Comparison of ENCODE assay signal across 9 cellular contexts in the genomic region with DNA sequence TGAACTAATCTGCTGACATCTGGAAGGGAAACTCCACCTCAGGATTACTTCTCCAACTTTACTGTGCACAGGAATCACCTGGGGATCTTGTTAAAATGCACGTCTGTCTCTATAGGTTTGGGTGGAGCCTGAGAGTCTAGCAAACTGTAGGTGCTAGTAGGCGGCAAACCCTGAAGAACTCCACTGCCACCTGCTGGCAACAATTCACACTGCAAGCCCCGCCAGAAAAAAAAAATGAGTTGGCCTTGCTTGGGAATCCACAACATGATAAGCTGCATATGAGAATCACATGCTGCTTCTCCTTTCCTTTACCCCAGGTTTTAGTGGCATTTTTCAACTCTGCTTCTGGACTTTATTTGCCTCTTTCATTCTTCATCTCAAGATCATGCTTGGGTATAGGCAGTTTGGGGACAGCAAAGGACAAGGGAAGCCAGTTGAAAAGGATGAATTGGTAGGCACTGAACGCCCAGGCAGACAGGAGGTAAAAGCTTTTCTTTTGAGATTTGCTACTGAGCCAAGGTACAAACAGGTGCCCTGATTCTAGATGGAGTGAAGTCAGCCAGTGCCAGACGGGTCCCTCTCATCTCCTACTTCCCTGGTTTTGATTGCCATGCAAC.
A peak's percentile ranks its signal among the peaks of the same experiment; 100 is the strongest.
DNase-seq lines count a peak whose midpoint lies in the region; ATAC-seq and TF ChIP-seq lines count a peak whose summit lies in the region.
"Had no signal": no experiment of that assay in that cellular context is flagged by ENCODE, and none has a peak within 500 bp of the region (broad histone marks: within the 10 kb centered on the region; RNA-seq: fewer than 3 reads in every experiment).

No MANE protein-coding gene starts in this region.

- H3K9me3 ChIP-seq in PC-9 (ENCODE audit: insufficient read depth, low read depth): no peaks in the 10 kb centered on the region
- no peaks in the 10 kb centered on the region for H3K9me3 ChIP-seq in osteoblast (ENCODE audit: low read depth, low read length)
- H3K9me3 ChIP-seq: SJSA1 had no signal

- CTCF ChIA-PET in PC-9 (lab: Charles Lee): interaction anchor here (0.6 to 1.5 kb wide), 4 partner anchors 121 to 1141 kb away, joined by 3 read pairs; no protein-coding TSS in a partner anchor

- H3K27me3 ChIP-seq in PC-9 (ENCODE audit: insufficient read depth, low read depth) (peaks cover 10% of the 10 kb centered on the region; the same call in 1 of the 2 replicates), osteoblast (ENCODE audit: insufficient read depth, low read length) (peaks cover 2% of the 10 kb centered on the region)
- H3K27me3 ChIP-seq: SJSA1 had no signal

- DNase-seq in CMK (ENCODE audit: low read depth) (peak; percentile 38), GM20000 (ENCODE audit: low spot score) (peak; percentile 71), HuH-7 (ENCODE audit: low spot score) (peak; percentile 53), PC-9 (peak; percentile 66 to 80), foreskin fibroblast (peak; percentile 32 to 73), osteoblast (ENCODE audit: insufficient read length, low spot score, missing footprints) (no peak), type B pancreatic cell (ENCODE audit: extremely low spot score, unreplicated experiment) (peak; percentile 75)
- peak; percentile 64 to 77 for DNase-seq in activated T-cell treated with anti-CD3 and anti-CD28 coated beads, Interleukin-2, amount 50 U/mL, for 72 hours

- no peaks in the 10 kb centered on the region for H4K20me1 ChIP-seq in PC-9 (ENCODE audit: insufficient read depth)
- H4K20me1 ChIP-seq in osteoblast (ENCODE audit: insufficient read depth, low read length): no peaks in the 10 kb centered on the region

- peak; percentile 69 to 70 for ATAC-seq in activated T-cell treated with anti-CD3 and anti-CD28 coated beads, Interleukin-2, amount 50 U/mL, for 72 hours (replicated peaks in 1 of 2)

- no peaks in the 10 kb centered on the region for H3K36me3 ChIP-seq in PC-9 (ENCODE audit: low read depth)
- H3K36me3 ChIP-seq in osteoblast (ENCODE audit: insufficient read depth, low read length): no peaks in the 10 kb centered on the region
- H3K36me3 ChIP-seq: SJSA1 had no signal

- intact Hi-C loops in PC-9 (cut with micrococcal nuclease; ENCODE audit: unreplicated experiment): loop anchor here (5.0 to 10.0 kb wide), 5 partner anchors 110 to 1110 kb away; no protein-coding TSS in a partner anchor

- H3K27me3 Mint-ChIP-seq in activated T-cell treated with anti-CD3 and anti-CD28 coated beads, Interleukin-2, amount 50 U/mL, for 72 hours (ENCODE audit: low read depth): peaks cover 29% of the 10 kb centered on the region
- peaks cover 32% of the 10 kb centered on the region for H3K27me3 Mint-ChIP-seq in type B pancreatic cell

- POLR2A ChIA-PET in PC-9 (lab: Charles Lee; ENCODE audit: unreplicated experiment): interaction anchor here (0.6 kb wide), 1 partner anchor 192 kb away, joined by 4 read pairs; no protein-coding TSS in a partner anchor

- H3K27ac ChIP-seq in PC-9: no peak overlapping the region
- no peak overlapping the region for H3K27ac ChIP-seq in osteoblast (ENCODE audit: low read depth, low read length)
- H3K27ac ChIP-seq: SJSA1 had no signal

- H3K4me2 ChIP-seq in PC-9 (no peak overlapping the region), osteoblast (ENCODE audit: insufficient read depth, low read length) (no peak overlapping the region)

- no peaks in the 10 kb centered on the region for H3K9me3 Mint-ChIP-seq in activated T-cell treated with anti-CD3 and anti-CD28 coated beads, Interleukin-2, amount 50 U/mL, for 72 hours
- no peaks in the 10 kb centered on the region for H3K9me3 Mint-ChIP-seq in type B pancreatic cell

- no peaks in the 10 kb centered on the region for H3K4me1 Mint-ChIP-seq in activated T-cell treated with anti-CD3 and anti-CD28 coated beads, Interleukin-2, amount 50 U/mL, for 72 hours (ENCODE audit: low read depth)
- H3K4me1 Mint-ChIP-seq in type B pancreatic cell (ENCODE audit: unreplicated experiment): peaks cover 6% of the 10 kb centered on the region

- no peak overlapping the region for H3K4me3 Mint-ChIP-seq in activated T-cell treated with anti-CD3 and anti-CD28 coated beads, Interleukin-2, amount 50 U/mL, for 72 hours
- H3K4me3 Mint-ChIP-seq in type B pancreatic cell: no peak overlapping the region

- H3K27ac Mint-ChIP-seq in activated T-cell treated with anti-CD3 and anti-CD28 coated beads, Interleukin-2, amount 50 U/mL, for 72 hours: no peak overlapping the region
- H3K27ac Mint-ChIP-seq in type B pancreatic cell: no peak overlapping the region

- H3K9me2 ChIP-seq in PC-9 (ENCODE audit: insufficient read depth): no peaks in the 10 kb centered on the region

- no peaks in the 10 kb centered on the region for H3K4me1 ChIP-seq in PC-9 (replicated peaks; ENCODE audit: insufficient read depth)
- H3K4me1 ChIP-seq in osteoblast (ENCODE audit: insufficient read depth, low read length): peaks cover 5% of the 10 kb centered on the region

- no peaks in the 10 kb centered on the region for H3K36me3 Mint-ChIP-seq in activated T-cell treated with anti-CD3 and anti-CD28 coated beads, Interleukin-2, amount 50 U/mL, for 72 hours (ENCODE audit: insufficient read depth in 2 of 2)
- no peaks in the 10 kb centered on the region for H3K36me3 Mint-ChIP-seq in type B pancreatic cell

- H3K79me2 ChIP-seq in PC-9 (ENCODE audit: low read depth): no peaks in the 10 kb centered on the region
- H3K79me2 ChIP-seq in osteoblast (ENCODE audit: insufficient read depth, low read length): no peaks in the 10 kb centered on the region

- TF ChIP-seq CTCF in GM20000 (IDR thresholded peaks at IDR 0.05; ENCODE audit: extremely low read depth, missing control alignments) (peak; percentile 89), PC-9 (conservative IDR thresholded peaks at IDR 0.05) (peak; percentile 99), foreskin fibroblast (IDR thresholded peaks at IDR 0.05; ENCODE audit: low read depth, low read length) (peak; percentile 94), osteoblast (IDR thresholded peaks at IDR 0.05; ENCODE audit: extremely low read depth, low read depth, low read length) (peak; percentile 99), type B pancreatic cell (conservative IDR thresholded peaks at IDR 0.05) (peak; percentile 95)

- no peaks in the 10 kb centered on the region for H3F3A ChIP-seq in PC-9 (ENCODE audit: insufficient read depth, low read depth)

- H2AFZ ChIP-seq in PC-9 (no peak overlapping the region), osteoblast (ENCODE audit: low read length) (no peak overlapping the region)

- BruUV-seq in PC-9 (replicated peaks; lab: Mats Ljungman, UMichigan): no TSS peak

- no peak overlapping the region for H3K4me3 ChIP-seq in PC-9
- no peak overlapping the region for H3K4me3 ChIP-seq in foreskin fibroblast (ENCODE audit: low read depth in 1 of 2, low read length in 2 of 2)
- H3K4me3 ChIP-seq in osteoblast (ENCODE audit: insufficient read depth, low read length): no peak overlapping the region
- H3K4me3 ChIP-seq: SJSA1 had no signal
